In genomic region chr3:60504827-60505457, GRCh38 we compare ENCODE assay signal across 22 cellular contexts.
DNase-seq lines count a peak whose midpoint lies in the region; ATAC-seq and TF ChIP-seq lines count a peak whose summit lies in the region.
"Had no signal": no experiment of that assay in that cellular context is flagged by ENCODE, and none has a peak within 500 bp of the region (broad histone marks: within the 10 kb centered on the region; RNA-seq: fewer than 3 reads in every experiment).

No MANE protein-coding gene starts in this region.

- H3K27me3 Mint-ChIP-seq in naive B cell = no peaks in the 10 kb centered on the region
- H3K27me3 Mint-ChIP-seq: CD8-positive, alpha-beta memory T cell had no signal

- H3K27ac Mint-ChIP-seq in naive B cell = peak overlapping the region in 4 of 6 donors; percentile 2 to 88 (median 43)
- H3K27ac Mint-ChIP-seq: CD8-positive, alpha-beta memory T cell had no signal

- peak; percentile 54 for ATAC-seq in GM18861 (IDR thresholded peaks at IDR 0.05; ENCODE audit: unreplicated experiment)
- ATAC-seq in HG02885 (IDR thresholded peaks at IDR 0.05; ENCODE audit: poor library complexity, unreplicated experiment) = peak; percentile 64
- peak; percentile 81 to 93 for ATAC-seq in naive B cell (ENCODE audit: low read depth in 2 of 2)
- no peak for ATAC-seq in GM19452 (IDR thresholded peaks at IDR 0.05; ENCODE audit: unreplicated experiment)
- ATAC-seq: HCT116 had no signal

- DNase-seq in GM06990 (ENCODE audit: extremely low read depth, insufficient read length) (peak; percentile 33), naive B cell (peak; percentile 71), NCI-H2196 (lab: John Stamatoyannopoulos, UW; ENCODE audit: unreplicated experiment) (no peak), EL (no peak)
- DNase-seq: 8988T; C1 segment of cervical spinal cord; CD8-positive, alpha-beta memory T cell; GF-D8; KG1; NCI-H1105; NCI-H146; NCI-H2029 treated with DMSO at 0.1 percent for 48 hours; NCI-H345; NCI-H524; NCI-H774; NK-92 treated with Interleukin-12 subunit alpha and Interleukin-12 subunit beta, amount 100 ng/mL, for 24 hours; SHP77 treated with DMSO at 0.1 percent for 48 hours; SK-N-SH had no signal

- no peaks in the 10 kb centered on the region for H3K36me3 Mint-ChIP-seq in naive B cell
- H3K36me3 Mint-ChIP-seq: CD8-positive, alpha-beta memory T cell had no signal

- TF ChIP-seq CTCF in GM06990 (IDR thresholded peaks at IDR 0.05; ENCODE audit: insufficient read depth, low read length, poor library complexity, severe bottlenecking) = no peak

- peak overlapping the region in 2 of 8 donors; percentile 13 to 55 for H3K4me3 Mint-ChIP-seq in naive B cell
- H3K4me3 Mint-ChIP-seq: CD8-positive, alpha-beta memory T cell had no signal

- no peak overlapping the region for H3K4me3 ChIP-seq in GM06990 (replicated peaks; ENCODE audit: low read depth, low read length)

- H3K36me3 ChIP-seq in GM06990 (ENCODE audit: control insufficient read depth, insufficient read depth, low read length) = no peaks in the 10 kb centered on the region

- H3K9me3 Mint-ChIP-seq in naive B cell = peaks cover 0 to 6% (median 0%) of the 10 kb centered on the region in 7 donors

- H3K4me1 Mint-ChIP-seq in naive B cell = peaks cover 0 to 6% (median 0%) of the 10 kb centered on the region in 3 donors
- H3K4me1 Mint-ChIP-seq: CD8-positive, alpha-beta memory T cell had no signal

- H3K27me3 ChIP-seq in GM06990 (replicated peaks; ENCODE audit: control insufficient read depth, insufficient read depth, low read length) = no peaks in the 10 kb centered on the region

Comparison
In these comparisons a context has a peak if more than half of its experiments do, and no peak if none do; other contexts are left out.
1. DNase-seq: peak in GM06990 (single experiment) and naive B cell (single experiment); none in NCI-H2196 (single experiment) and EL (single experiment).